In genomic region chr7:6008668-6009611, GRCh38 we compare ENCODE assay signal across 1 cellular context.
A peak's percentile ranks its signal among the peaks of the same experiment; 100 is the strongest.
TF ChIP-seq lines count a peak whose summit lies in the region.

TSS of gene AIMP2 (plus strand) at chr7:6009272. CDS start at chr7:6009364, 92 bp downstream.
TSS of gene PMS2 (minus strand) at chr7:6009049. CDS start at chr7:6009019, 30 bp downstream.

TF ChIP-seq in HepG2, 621 proteins besides CTCF, POLR2A, EP300 and RAD21 (continued from another document and continues in another):
- TF ChIP-seq ZNF670 (CRISPR knock-in tag; IDR thresholded peaks at IDR 0.05; ENCODE audit: borderline replicate concordance) = peak; percentile 99; the same call in 1 of the 2 replicates
- TF ChIP-seq DMTF1 (CRISPR knock-in tag; IDR thresholded peaks at IDR 0.05) = peak; percentile 96; the same call in 1 of the 2 replicates
- TF ChIP-seq ZNF709 (CRISPR knock-in tag; IDR thresholded peaks at IDR 0.05) = peak; percentile 100
- peak; percentile 99 for TF ChIP-seq ZFX (CRISPR knock-in tag; IDR thresholded peaks at IDR 0.05; ENCODE audit: low read depth)
- TF ChIP-seq NFE2L2 (IDR thresholded peaks at IDR 0.05; ENCODE audit: low read length) = no peak
- peak; percentile 95 for TF ChIP-seq ZNF256 (CRISPR knock-in tag; conservative IDR thresholded peaks at IDR 0.05)
- TF ChIP-seq ELK4 (CRISPR knock-in tag; IDR thresholded peaks at IDR 0.05; ENCODE audit: borderline replicate concordance) = peak; percentile 41; the same call in 1 of the 2 replicates
- no peak for TF ChIP-seq PCBP2 (optimal IDR thresholded peaks at IDR 0.05; ENCODE audit: low read depth, low read length, poor library complexity, severe bottlenecking)
- TF ChIP-seq PAXIP1 (CRISPR knock-in tag; conservative IDR thresholded peaks at IDR 0.05) = peak; percentile 78
- peak; percentile 99 for TF ChIP-seq ZNF225 (CRISPR knock-in tag; IDR thresholded peaks at IDR 0.05)
- peak; percentile 98 for TF ChIP-seq ZNF780A (CRISPR knock-in tag; IDR thresholded peaks at IDR 0.05)
- peak; percentile 100 for TF ChIP-seq ZSCAN21 (CRISPR knock-in tag; IDR thresholded peaks at IDR 0.05; ENCODE audit: borderline replicate concordance)
- peak; percentile 99 for TF ChIP-seq CREB1 (IDR thresholded peaks at IDR 0.05)
- TF ChIP-seq CREB1 (CRISPR knock-in tag; IDR thresholded peaks at IDR 0.05) = peak; percentile 98
- TF ChIP-seq ZNF30 (CRISPR knock-in tag; IDR thresholded peaks at IDR 0.05) = peak; percentile 99
- TF ChIP-seq JDP2 (CRISPR knock-in tag; IDR thresholded peaks at IDR 0.05; ENCODE audit: borderline replicate concordance) = peak; percentile 94
- TF ChIP-seq ZNF510 (CRISPR knock-in tag; IDR thresholded peaks at IDR 0.05; ENCODE audit: low read depth) = peak; percentile 100
- TF ChIP-seq CCAR2 (optimal IDR thresholded peaks at IDR 0.05; ENCODE audit: low read depth, low read length) = no peak
- TF ChIP-seq ZNF607 (CRISPR knock-in tag; IDR thresholded peaks at IDR 0.05; ENCODE audit: borderline replicate concordance) = peak; percentile 100
- TF ChIP-seq ZBTB37 (CRISPR knock-in tag; IDR thresholded peaks at IDR 0.05) = peak; percentile 70
- TF ChIP-seq ATF4 (CRISPR knock-in tag; IDR thresholded peaks at IDR 0.05) = peak in 1 of 2 experiments; percentile 86; a peak in 2 of 4 replicates
- TF ChIP-seq SCMH1 (CRISPR knock-in tag; IDR thresholded peaks at IDR 0.05; ENCODE audit: borderline replicate concordance) = no peak
- TF ChIP-seq ZNF143 (CRISPR knock-in tag; IDR thresholded peaks at IDR 0.05) = peak; percentile 75
- TF ChIP-seq KAT7 (CRISPR knock-in tag; IDR thresholded peaks at IDR 0.05; ENCODE audit: borderline replicate concordance) = peak; percentile 90; the same call in 1 of the 2 replicates
- no peak for TF ChIP-seq FOXA1 (IDR thresholded peaks at IDR 0.05)
- peak; percentile 10; the same call in 1 of the 2 replicates for TF ChIP-seq FOXA1 (CRISPR knock-in tag; IDR thresholded peaks at IDR 0.05)
- peak; percentile 74 for TF ChIP-seq FOXA3 (CRISPR knock-in tag; IDR thresholded peaks at IDR 0.05)
- no peak for TF ChIP-seq SUZ12 (IDR thresholded peaks at IDR 0.05; ENCODE audit: low read depth, low read length)
- TF ChIP-seq ZFYVE20 (CRISPR knock-in tag; IDR thresholded peaks at IDR 0.05; ENCODE audit: borderline replicate concordance, low read depth) = peak; percentile 99
- no peak for TF ChIP-seq ATM (IDR thresholded peaks at IDR 0.05; ENCODE audit: borderline replicate concordance)
- TF ChIP-seq ZNF691 (CRISPR knock-in tag; IDR thresholded peaks at IDR 0.05; ENCODE audit: borderline replicate concordance, low read depth) = peak; percentile 98; the same call in 1 of the 2 replicates
- TF ChIP-seq ETV5 (CRISPR knock-in tag; IDR thresholded peaks at IDR 0.05; ENCODE audit: borderline replicate concordance) = peak; percentile 85
- TF ChIP-seq USF2 (IDR thresholded peaks at IDR 0.05; ENCODE audit: low read depth, low read length) = peak; percentile 31; the same call in 1 of the 2 replicates
- peak; percentile 83 for TF ChIP-seq USF2 (CRISPR knock-in tag; IDR thresholded peaks at IDR 0.05; ENCODE audit: borderline replicate concordance)
- no peak for TF ChIP-seq SYNCRIP (IDR thresholded peaks at IDR 0.05; ENCODE audit: insufficient read depth, low read depth, low read length)
- TF ChIP-seq AGO2 (optimal IDR thresholded peaks at IDR 0.05; ENCODE audit: low read depth, low read length) = peak; percentile 93
- peak; percentile 100 for TF ChIP-seq BORCS8-MEF2B (CRISPR knock-in tag; IDR thresholded peaks at IDR 0.05)
- peak; percentile 98 for TF ChIP-seq DNMT1 (CRISPR knock-in tag; IDR thresholded peaks at IDR 0.05)
- TF ChIP-seq KLF16 (CRISPR knock-in tag; IDR thresholded peaks at IDR 0.05) = peak; percentile 89 to 98
- TF ChIP-seq RBFOX2 (IDR thresholded peaks at IDR 0.05; ENCODE audit: low read depth, low read length) = peak; percentile 95
- no peak for TF ChIP-seq SRSF1 (optimal IDR thresholded peaks at IDR 0.05; ENCODE audit: low read depth, low read length)
- TF ChIP-seq GATAD2A (CRISPR knock-in tag; IDR thresholded peaks at IDR 0.05) = peak; percentile 45
- TF ChIP-seq ZBTB43 (CRISPR knock-in tag; conservative IDR thresholded peaks at IDR 0.05) = peak; percentile 99
- TF ChIP-seq RXRB (CRISPR knock-in tag; IDR thresholded peaks at IDR 0.05; ENCODE audit: borderline replicate concordance) = no peak; the same call in none of the 2 replicates
- peak; percentile 99 for TF ChIP-seq NKX3-1 (CRISPR knock-in tag; IDR thresholded peaks at IDR 0.05)
- peak; percentile 99 for TF ChIP-seq KLF13 (CRISPR knock-in tag; IDR thresholded peaks at IDR 0.05)
- TF ChIP-seq SALL2 (CRISPR knock-in tag; IDR thresholded peaks at IDR 0.05) = peak; percentile 99
- no peak; the same call in 1 of the 2 replicates for TF ChIP-seq ZNF710 (CRISPR knock-in tag; IDR thresholded peaks at IDR 0.05; ENCODE audit: borderline replicate concordance)
- peak; percentile 96 for TF ChIP-seq RFXANK (CRISPR knock-in tag; IDR thresholded peaks at IDR 0.05)
- peak; percentile 82; the same call in 1 of the 2 replicates for TF ChIP-seq ZMYM2 (CRISPR knock-in tag; IDR thresholded peaks at IDR 0.05)
- 0 out of 2 replicates have a peak, but pooled peaks have one; percentile 12 for TF ChIP-seq HNF4G (IDR thresholded peaks at IDR 0.05; ENCODE audit: borderline replicate concordance, low read depth, low read length)
- peak; percentile 76; the same call in 1 of the 2 replicates for TF ChIP-seq HNF4G (CRISPR knock-in tag; IDR thresholded peaks at IDR 0.05; ENCODE audit: borderline replicate concordance, low read depth)
- no peak for TF ChIP-seq TBL1XR1 (IDR thresholded peaks at IDR 0.05; ENCODE audit: borderline replicate concordance, low read length, partially characterized antibody)
- TF ChIP-seq ARHGAP35 (CRISPR knock-in tag; IDR thresholded peaks at IDR 0.05; ENCODE audit: borderline replicate concordance) = peak; percentile 98
- peak; percentile 76 for TF ChIP-seq RARA (CRISPR knock-in tag; IDR thresholded peaks at IDR 0.05)
